Comparison of ENCODE assay signal across 1 cellular context in genomic region chr2:230713331-230714121, GRCh38.
A peak's percentile ranks its signal among the peaks of the same experiment; 100 is the strongest.
TF ChIP-seq lines count a peak whose summit lies in the region.

No MANE protein-coding gene starts in this region.

TF ChIP-seq in HCT116, 20 proteins besides CTCF, POLR2A, EP300 and RAD21 (continued from another document):
- TF ChIP-seq SIN3A (IDR thresholded peaks at IDR 0.05; ENCODE audit: low read depth) (no peak), ZFX (IDR thresholded peaks at IDR 0.05) (peak; percentile 80), FOSL1 (IDR thresholded peaks at IDR 0.05; ENCODE audit: low read depth) (no peak), SRF (IDR thresholded peaks at IDR 0.05; ENCODE audit: low read depth) (no peak)
